Comparison of ENCODE assay signal across 21 cellular contexts in the genomic region with DNA sequence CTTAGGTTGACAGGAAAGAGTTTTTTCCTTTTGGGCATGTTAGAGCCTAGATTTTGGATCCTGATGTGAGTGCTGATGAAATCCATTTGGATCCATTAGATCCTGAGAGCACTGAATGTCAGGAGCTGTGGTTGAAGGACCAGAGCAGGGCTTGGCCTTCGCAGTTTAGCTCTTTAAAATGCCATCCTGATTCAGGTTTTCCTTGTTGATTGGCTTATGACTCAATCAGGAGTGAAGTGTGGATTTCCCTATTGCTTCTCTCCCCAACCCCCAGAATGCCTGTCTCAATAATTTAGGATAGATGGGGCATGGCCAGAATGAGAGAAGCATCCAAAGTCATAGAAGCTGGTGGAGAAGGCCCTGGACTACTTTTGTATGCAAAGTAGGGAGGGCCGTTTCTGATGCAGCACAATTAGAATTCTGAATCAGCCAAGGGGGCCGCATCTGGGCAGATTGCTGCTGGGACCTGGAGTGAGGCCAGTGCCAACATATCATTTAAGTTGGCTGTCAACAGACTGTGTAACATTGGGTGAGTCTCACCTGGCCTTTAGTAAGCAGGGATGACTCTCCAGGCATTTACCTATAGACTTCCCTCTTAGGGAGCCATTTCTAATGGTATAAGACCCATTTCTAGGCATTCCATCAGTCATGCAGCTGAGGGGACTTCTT.
DNase-seq lines count a peak whose midpoint lies in the region; ATAC-seq and TF ChIP-seq lines count a peak whose summit lies in the region.
"Had no signal": no experiment of that assay in that cellular context is flagged by ENCODE, and none has a peak within 500 bp of the region (broad histone marks: within the 10 kb centered on the region; RNA-seq: fewer than 3 reads in every experiment).

No MANE protein-coding gene starts in this region.

- H3K36me3 Mint-ChIP-seq in type B pancreatic cell = peaks cover 11% of the 10 kb centered on the region
- H3K36me3 Mint-ChIP-seq: CD4-positive, alpha-beta memory T cell; stimulated activated memory B cell treated with anti-CD40 and anti-IgM and Interleukin-4, amounts not matched to agents 10 μg/mL and 1 μg/mL and 100 μg/mL, for 72 hours had no signal

- intact Hi-C loops in left ventricle myocardium superior (cut with micrococcal nuclease) = no loop called here
- intact Hi-C loops in right cardiac atrium (cut with DNase I) = no loop called here
- intact Hi-C loops in PC-9 (cut with micrococcal nuclease; ENCODE audit: unreplicated experiment) = loop anchor here (10.0 kb wide), 1 partner anchor 50 kb away; no protein-coding TSS in a partner anchor

- H3K4me3 Mint-ChIP-seq in type B pancreatic cell = no peak overlapping the region
- H3K4me3 Mint-ChIP-seq: CD4-positive, alpha-beta memory T cell; stimulated activated memory B cell treated with anti-CD40 and anti-IgM and Interleukin-4, amounts not matched to agents 10 μg/mL and 1 μg/mL and 100 μg/mL, for 72 hours had no signal

- peaks cover 93% of the 10 kb centered on the region for H3K79me2 ChIP-seq in PC-9 (ENCODE audit: low read depth)

- H3K36me3 ChIP-seq in PC-9 (ENCODE audit: low read depth) (no peaks in the 10 kb centered on the region), HAP-1 (replicated peaks) (no peaks in the 10 kb centered on the region)
- H3K36me3 ChIP-seq: Peyer's patch, right atrium auricular region, thoracic aorta had no signal

- WGBS in right cardiac atrium = 76% methylated on average over 3 of the region's 3 CpGs

- POLR2A ChIA-PET in PC-9 (lab: Charles Lee; ENCODE audit: unreplicated experiment) = no interaction called here

- DNase-seq in left ventricle myocardium superior = no peak
- no peak for DNase-seq in right cardiac atrium
- no peak for DNase-seq in PC-9
- peak; percentile 27 for DNase-seq in kidney tubule cell (ENCODE audit: low spot score)
- no peak for DNase-seq in type B pancreatic cell (ENCODE audit: extremely low spot score, unreplicated experiment)
- DNase-seq in anterior cingulate cortex (lab: John Stamatoyannopoulos, UW) = no peak
- DNase-seq in HAP-1 (ENCODE audit: low spot score in 2 of 2) = no peak
- no peak for DNase-seq in activated T-cell treated with anti-CD3 and anti-CD28 coated beads for 4 hours
- DNase-seq: activated CD4-positive, alpha-beta T cell treated with anti-CD3 and anti-CD28 coated beads for 4 hours; activated effector memory CD4-positive, alpha-beta T cell treated with Interleukin-2 at 50 U/mL for 16 hours; CD4-positive, alpha-beta memory T cell; dorsolateral prefrontal cortex; KBM-7; MV-4-11; NCI-H2107; NCI-H82; Peyer's patch had no signal

- peak overlapping the region; percentile 17 for H3K27ac Mint-ChIP-seq in type B pancreatic cell
- H3K27ac Mint-ChIP-seq: CD4-positive, alpha-beta memory T cell; stimulated activated memory B cell treated with anti-CD40 and anti-IgM and Interleukin-4, amounts not matched to agents 10 μg/mL and 1 μg/mL and 100 μg/mL, for 72 hours had no signal

- H2AFZ ChIP-seq in PC-9 = no peak overlapping the region
- H2AFZ ChIP-seq: GM23248 had no signal

- no peak overlapping the region for H3K4me2 ChIP-seq in PC-9

- H3K27ac ChIP-seq in right cardiac atrium (ENCODE audit: low read length) (no peak overlapping the region), PC-9 (0 out of 2 replicates have a peak overlapping the region, but pooled peaks have one; percentile 39)
- H3K27ac ChIP-seq: dorsolateral prefrontal cortex, GM23248, Peyer's patch, right atrium auricular region, thoracic aorta had no signal

- no peaks in the 10 kb centered on the region for H3K9me2 ChIP-seq in PC-9 (ENCODE audit: insufficient read depth)

- H3K4me3 ChIP-seq in right cardiac atrium (ENCODE audit: low read length) = no peak overlapping the region
- no peak overlapping the region for H3K4me3 ChIP-seq in PC-9
- H3K4me3 ChIP-seq in HAP-1 = no peak overlapping the region
- H3K4me3 ChIP-seq: dorsolateral prefrontal cortex, GM23248, Peyer's patch, right atrium auricular region, thoracic aorta had no signal

- ATAC-seq in left ventricle myocardium superior (peak; percentile 22), right cardiac atrium (no peak)
- ATAC-seq: stimulated activated memory B cell treated with anti-CD40 and anti-IgM and Interleukin-4, amounts not matched to agents 10 μg/mL and 1 μg/mL and 100 μg/mL, for 72 hours had no signal

- CTCF ChIA-PET in PC-9 (lab: Charles Lee) = no interaction called here

- H3K27me3 ChIP-seq in right cardiac atrium (ENCODE audit: control insufficient read depth, insufficient read depth) = no peaks in the 10 kb centered on the region
- H3K27me3 ChIP-seq in PC-9 (ENCODE audit: insufficient read depth, low read depth) = no peaks in the 10 kb centered on the region
- no peaks in the 10 kb centered on the region for H3K27me3 ChIP-seq in HAP-1 (ENCODE audit: low read depth)
- H3K27me3 ChIP-seq: dorsolateral prefrontal cortex, Peyer's patch, right atrium auricular region had no signal

- H3K4me1 ChIP-seq in right cardiac atrium (ENCODE audit: control insufficient read depth, insufficient read depth, low read length) = peaks cover 15% of the 10 kb centered on the region
- H3K4me1 ChIP-seq in PC-9 (replicated peaks; ENCODE audit: insufficient read depth) = peaks cover 17% of the 10 kb centered on the region
- H3K4me1 ChIP-seq in HAP-1 = peaks cover 22% of the 10 kb centered on the region
- H3K4me1 ChIP-seq: Peyer's patch had no signal

- TF ChIP-seq CTCF in PC-9 (conservative IDR thresholded peaks at IDR 0.05) (no peak), type B pancreatic cell (conservative IDR thresholded peaks at IDR 0.05) (no peak)

- H3F3A ChIP-seq in PC-9 (ENCODE audit: insufficient read depth, low read depth) = 0 out of 2 replicates have a peak, but pooled peaks cover 9% of the 10 kb centered on the region

- 0 out of 2 replicates have a peak, but pooled peaks cover 3% of the 10 kb centered on the region for H4K20me1 ChIP-seq in PC-9 (ENCODE audit: insufficient read depth)

- in situ Hi-C loops in HAP-1 (cut with MboI; ENCODE audit: low sequenced_read_pairs) = no loop called here

- BruUV-seq in PC-9 (replicated peaks; lab: Mats Ljungman, UMichigan) = no TSS peak

- H3K9me3 ChIP-seq in right cardiac atrium (ENCODE audit: control insufficient read depth, low read length) = no peaks in the 10 kb centered on the region
- H3K9me3 ChIP-seq in PC-9 (ENCODE audit: insufficient read depth, low read depth) = no peaks in the 10 kb centered on the region
- H3K9me3 ChIP-seq in HAP-1 = no peaks in the 10 kb centered on the region
- H3K9me3 ChIP-seq: Peyer's patch, right atrium auricular region, thoracic aorta had no signal

- peaks cover 60% of the 10 kb centered on the region for H3K4me1 Mint-ChIP-seq in type B pancreatic cell (ENCODE audit: unreplicated experiment)
- H3K4me1 Mint-ChIP-seq: CD4-positive, alpha-beta memory T cell; stimulated activated memory B cell treated with anti-CD40 and anti-IgM and Interleukin-4, amounts not matched to agents 10 μg/mL and 1 μg/mL and 100 μg/mL, for 72 hours had no signal

- H3K9me3 Mint-ChIP-seq in type B pancreatic cell = no peaks in the 10 kb centered on the region
- H3K9me3 Mint-ChIP-seq: CD4-positive, alpha-beta memory T cell; stimulated activated memory B cell treated with anti-CD40 and anti-IgM and Interleukin-4, amounts not matched to agents 10 μg/mL and 1 μg/mL and 100 μg/mL, for 72 hours had no signal

- H3K27me3 Mint-ChIP-seq in type B pancreatic cell = no peaks in the 10 kb centered on the region
- H3K27me3 Mint-ChIP-seq: stimulated activated memory B cell treated with anti-CD40 and anti-IgM and Interleukin-4, amounts not matched to agents 10 μg/mL and 1 μg/mL and 100 μg/mL, for 72 hours had no signal
